Comparison of ENCODE assay signal across 1 cellular context in the genomic region with DNA sequence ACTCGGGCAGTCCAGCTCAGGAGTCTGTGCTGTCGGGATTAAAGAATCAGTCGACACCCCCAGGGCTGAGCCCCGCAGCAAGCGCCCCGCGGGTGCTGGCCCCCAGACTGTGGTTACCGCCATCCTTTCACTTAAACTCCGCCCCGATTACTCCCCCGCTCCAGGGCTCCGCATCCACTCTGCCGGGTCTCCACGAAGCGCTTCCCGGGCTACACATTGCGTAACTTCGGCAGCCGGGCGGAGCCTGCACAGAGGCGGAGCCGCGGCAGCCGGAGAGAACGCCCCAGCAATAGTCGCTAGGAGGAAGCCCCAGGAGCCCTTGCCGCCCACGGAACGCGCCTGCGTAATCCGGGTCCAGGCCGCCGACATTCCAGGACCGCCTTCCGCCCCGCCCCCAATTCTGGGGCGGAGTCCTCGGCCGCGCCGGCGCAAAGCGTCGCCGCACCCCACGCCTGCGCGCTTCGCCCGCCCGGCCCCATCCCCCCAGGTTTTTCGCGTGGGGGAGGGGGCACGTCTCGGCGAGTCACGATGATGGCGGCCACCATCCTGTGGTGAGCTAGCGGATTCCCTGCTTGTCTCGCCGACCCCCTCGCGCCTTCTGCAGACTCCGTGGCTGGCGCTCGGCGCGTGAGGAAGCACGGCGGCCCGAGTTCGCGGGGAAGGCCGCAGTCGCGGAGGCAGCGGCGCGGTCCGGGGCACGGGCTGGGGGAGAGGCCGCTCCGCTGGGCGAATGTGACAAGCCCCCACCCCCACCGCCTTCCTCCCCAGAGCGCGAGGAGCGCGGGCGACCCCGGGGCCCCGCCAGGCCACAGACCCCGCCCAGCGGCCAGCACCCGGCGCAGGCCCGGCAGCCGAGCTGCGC.
TF ChIP-seq lines count a peak whose summit lies in the region.

RAD23B (plus strand) TSS at position 521 of the 862 bp plus-strand sequence. CDS start 351 bp downstream, outside the sequence.

TF ChIP-seq in HEK293, 187 proteins besides CTCF, POLR2A, EP300 and RAD21 (continued from another document and continues in another):
- TF ChIP-seq, protein P1, sequence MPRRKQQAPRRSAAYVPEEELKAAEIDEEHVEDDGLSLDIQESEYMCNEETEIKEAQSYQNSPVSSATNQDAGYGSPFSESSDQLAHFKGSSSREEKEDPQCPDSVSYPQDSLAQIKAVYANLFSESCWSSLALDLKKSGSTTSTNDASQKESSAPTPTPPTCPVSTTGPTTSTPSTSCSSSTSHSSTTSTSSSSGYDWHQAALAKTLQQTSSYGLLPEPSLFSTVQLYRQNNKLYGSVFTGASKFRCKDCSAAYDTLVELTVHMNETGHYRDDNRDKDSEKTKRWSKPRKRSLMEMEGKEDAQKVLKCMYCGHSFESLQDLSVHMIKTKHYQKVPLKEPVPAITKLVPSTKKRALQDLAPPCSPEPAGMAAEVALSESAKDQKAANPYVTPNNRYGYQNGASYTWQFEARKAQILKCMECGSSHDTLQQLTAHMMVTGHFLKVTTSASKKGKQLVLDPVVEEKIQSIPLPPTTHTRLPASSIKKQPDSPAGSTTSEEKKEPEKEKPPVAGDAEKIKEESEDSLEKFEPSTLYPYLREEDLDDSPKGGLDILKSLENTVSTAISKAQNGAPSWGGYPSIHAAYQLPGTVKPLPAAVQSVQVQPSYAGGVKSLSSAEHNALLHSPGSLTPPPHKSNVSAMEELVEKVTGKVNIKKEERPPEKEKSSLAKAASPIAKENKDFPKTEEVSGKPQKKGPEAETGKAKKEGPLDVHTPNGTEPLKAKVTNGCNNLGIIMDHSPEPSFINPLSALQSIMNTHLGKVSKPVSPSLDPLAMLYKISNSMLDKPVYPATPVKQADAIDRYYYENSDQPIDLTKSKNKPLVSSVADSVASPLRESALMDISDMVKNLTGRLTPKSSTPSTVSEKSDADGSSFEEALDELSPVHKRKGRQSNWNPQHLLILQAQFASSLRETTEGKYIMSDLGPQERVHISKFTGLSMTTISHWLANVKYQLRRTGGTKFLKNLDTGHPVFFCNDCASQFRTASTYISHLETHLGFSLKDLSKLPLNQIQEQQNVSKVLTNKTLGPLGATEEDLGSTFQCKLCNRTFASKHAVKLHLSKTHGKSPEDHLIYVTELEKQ (tag by site-specific recombination; IDR thresholded peaks at IDR 0.05; ENCODE audit: borderline replicate concordance): no peak
- TF ChIP-seq ZNF571 (tag by site-specific recombination; IDR thresholded peaks at IDR 0.05) (no peak), ZNF423 (tag by site-specific recombination; IDR thresholded peaks at IDR 0.05) (no peak), ZNF324 (tag by site-specific recombination; IDR thresholded peaks at IDR 0.05) (no peak), GLIS2 (tag by site-specific recombination; IDR thresholded peaks at IDR 0.05) (peak; percentile 72; the same call in 1 of the 2 replicates), ZNF501 (tag by site-specific recombination; IDR thresholded peaks at IDR 0.05) (no peak), ZNF707 (tag by site-specific recombination; IDR thresholded peaks at IDR 0.05) (no peak), ZBTB7A (tag by site-specific recombination; IDR thresholded peaks at IDR 0.05; ENCODE audit: low read depth) (no peak), PRDM4 (tag by site-specific recombination; IDR thresholded peaks at IDR 0.05) (peak; percentile 19; the same call in 1 of the 2 replicates), ZNF514 (tag by site-specific recombination; IDR thresholded peaks at IDR 0.05) (no peak), WT1 (tag by site-specific recombination; IDR thresholded peaks at IDR 0.05) (0 out of 2 replicates have a peak, but pooled peaks have one; percentile 10), ZFHX2 (tag by site-specific recombination; conservative IDR thresholded peaks at IDR 0.05) (peak; percentile 65), ZNF2 (tag by site-specific recombination; IDR thresholded peaks at IDR 0.05) (no peak), ZNF692 (tag by site-specific recombination; IDR thresholded peaks at IDR 0.05) (peak; percentile 34), SETDB1 (IDR thresholded peaks at IDR 0.05; ENCODE audit: insufficient read length, low read length) (no peak), ZNF621 (tag by site-specific recombination; IDR thresholded peaks at IDR 0.05) (no peak), ZNF529 (tag by site-specific recombination; IDR thresholded peaks at IDR 0.05; ENCODE audit: insufficient replicate concordance) (no peak), ZNF843 (tag by site-specific recombination; IDR thresholded peaks at IDR 0.05) (no peak), ZNF580 (tag by site-specific recombination; IDR thresholded peaks at IDR 0.05) (no peak), SP3 (tag by site-specific recombination; IDR thresholded peaks at IDR 0.05) (peak; percentile 90), HOXC10 (CRISPR knock-in tag; IDR thresholded peaks at IDR 0.05) (no peak), ZNF214 (tag by site-specific recombination; IDR thresholded peaks at IDR 0.05; ENCODE audit: borderline replicate concordance) (no peak), HOXD13 (CRISPR knock-in tag; IDR thresholded peaks at IDR 0.05; ENCODE audit: borderline replicate concordance) (no peak), ZNF658 (tag by site-specific recombination; IDR thresholded peaks at IDR 0.05) (no peak), MZF1 (tag by site-specific recombination; IDR thresholded peaks at IDR 0.05; ENCODE audit: borderline replicate concordance) (no peak), ZNF654 (tag by site-specific recombination; IDR thresholded peaks at IDR 0.05; ENCODE audit: low read depth) (no peak), GFI1B (tag by site-specific recombination; IDR thresholded peaks at IDR 0.05) (no peak), GLI4 (tag by site-specific recombination; IDR thresholded peaks at IDR 0.05) (no peak), ZNF561 (tag by site-specific recombination; IDR thresholded peaks at IDR 0.05; ENCODE audit: borderline replicate concordance) (no peak; the same call in 1 of the 2 replicates), ZNF776 (tag by site-specific recombination; IDR thresholded peaks at IDR 0.05; ENCODE audit: borderline replicate concordance) (no peak), ZNF121 (tag by site-specific recombination; IDR thresholded peaks at IDR 0.05) (no peak), ZNF19 (tag by site-specific recombination; IDR thresholded peaks at IDR 0.05; ENCODE audit: low read depth) (no peak)
- TF ChIP-seq, protein P2, sequence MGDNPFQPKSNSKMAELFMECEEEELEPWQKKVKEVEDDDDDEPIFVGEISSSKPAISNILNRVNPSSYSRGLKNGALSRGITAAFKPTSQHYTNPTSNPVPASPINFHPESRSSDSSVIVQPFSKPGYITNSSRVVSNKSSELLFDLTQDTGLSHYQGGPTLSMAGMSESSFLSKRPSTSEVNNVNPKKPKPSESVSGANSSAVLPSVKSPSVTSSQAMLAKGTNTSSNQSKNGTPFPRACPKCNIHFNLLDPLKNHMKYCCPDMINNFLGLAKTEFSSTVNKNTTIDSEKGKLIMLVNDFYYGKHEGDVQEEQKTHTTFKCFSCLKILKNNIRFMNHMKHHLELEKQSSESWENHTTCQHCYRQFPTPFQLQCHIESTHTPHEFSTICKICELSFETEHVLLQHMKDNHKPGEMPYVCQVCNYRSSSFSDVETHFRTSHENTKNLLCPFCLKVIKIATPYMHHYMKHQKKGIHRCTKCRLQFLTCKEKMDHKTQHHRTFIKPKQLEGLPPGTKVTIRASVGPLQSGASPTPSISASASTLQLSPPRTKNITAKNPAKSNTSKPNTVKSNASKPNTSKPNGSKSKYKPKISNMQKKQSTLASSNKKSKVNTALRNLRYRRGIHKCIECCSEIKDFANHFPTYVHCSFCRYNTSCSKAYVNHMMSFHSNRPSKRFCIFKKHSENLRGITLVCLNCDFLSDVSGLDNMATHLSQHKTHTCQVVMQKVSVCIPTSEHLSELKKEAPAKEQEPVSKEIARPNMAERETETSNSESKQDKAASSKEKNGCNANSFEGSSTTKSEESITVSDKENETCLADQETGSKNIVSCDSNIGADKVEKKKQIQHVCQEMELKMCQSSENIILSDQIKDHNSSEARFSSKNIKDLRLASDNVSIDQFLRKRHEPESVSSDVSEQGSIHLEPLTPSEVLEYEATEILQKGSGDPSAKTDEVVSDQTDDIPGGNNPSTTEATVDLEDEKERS (tag by site-specific recombination; IDR thresholded peaks at IDR 0.05): no peak
- TF ChIP-seq, protein P3, sequence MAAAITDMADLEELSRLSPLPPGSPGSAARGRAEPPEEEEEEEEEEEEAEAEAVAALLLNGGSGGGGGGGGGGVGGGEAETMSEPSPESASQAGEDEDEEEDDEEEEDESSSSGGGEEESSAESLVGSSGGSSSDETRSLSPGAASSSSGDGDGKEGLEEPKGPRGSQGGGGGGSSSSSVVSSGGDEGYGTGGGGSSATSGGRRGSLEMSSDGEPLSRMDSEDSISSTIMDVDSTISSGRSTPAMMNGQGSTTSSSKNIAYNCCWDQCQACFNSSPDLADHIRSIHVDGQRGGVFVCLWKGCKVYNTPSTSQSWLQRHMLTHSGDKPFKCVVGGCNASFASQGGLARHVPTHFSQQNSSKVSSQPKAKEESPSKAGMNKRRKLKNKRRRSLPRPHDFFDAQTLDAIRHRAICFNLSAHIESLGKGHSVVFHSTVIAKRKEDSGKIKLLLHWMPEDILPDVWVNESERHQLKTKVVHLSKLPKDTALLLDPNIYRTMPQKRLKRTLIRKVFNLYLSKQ (tag by site-specific recombination; IDR thresholded peaks at IDR 0.05; ENCODE audit: borderline replicate concordance): no peak
- TF ChIP-seq, protein P4, sequence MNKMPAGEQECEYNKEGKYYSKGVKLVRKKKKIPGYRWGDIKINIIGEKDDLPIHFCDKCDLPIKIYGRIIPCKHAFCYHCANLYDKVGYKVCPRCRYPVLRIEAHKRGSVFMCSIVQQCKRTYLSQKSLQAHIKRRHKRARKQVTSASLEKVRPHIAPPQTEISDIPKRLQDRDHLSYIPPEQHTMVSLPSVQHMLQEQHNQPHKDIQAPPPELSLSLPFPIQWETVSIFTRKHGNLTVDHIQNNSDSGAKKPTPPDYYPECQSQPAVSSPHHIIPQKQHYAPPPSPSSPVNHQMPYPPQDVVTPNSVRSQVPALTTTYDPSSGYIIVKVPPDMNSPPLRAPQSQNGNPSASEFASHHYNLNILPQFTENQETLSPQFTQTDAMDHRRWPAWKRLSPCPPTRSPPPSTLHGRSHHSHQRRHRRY (tag by site-specific recombination; IDR thresholded peaks at IDR 0.05): no peak
- TF ChIP-seq, protein P5, sequence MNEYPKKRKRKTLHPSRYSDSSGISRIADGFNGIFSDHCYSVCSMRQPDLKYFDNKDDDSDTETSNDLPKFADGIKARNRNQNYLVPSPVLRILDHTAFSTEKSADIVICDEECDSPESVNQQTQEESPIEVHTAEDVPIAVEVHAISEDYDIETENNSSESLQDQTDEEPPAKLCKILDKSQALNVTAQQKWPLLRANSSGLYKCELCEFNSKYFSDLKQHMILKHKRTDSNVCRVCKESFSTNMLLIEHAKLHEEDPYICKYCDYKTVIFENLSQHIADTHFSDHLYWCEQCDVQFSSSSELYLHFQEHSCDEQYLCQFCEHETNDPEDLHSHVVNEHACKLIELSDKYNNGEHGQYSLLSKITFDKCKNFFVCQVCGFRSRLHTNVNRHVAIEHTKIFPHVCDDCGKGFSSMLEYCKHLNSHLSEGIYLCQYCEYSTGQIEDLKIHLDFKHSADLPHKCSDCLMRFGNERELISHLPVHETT (tag by site-specific recombination; IDR thresholded peaks at IDR 0.05): no peak
- TF ChIP-seq, protein P6, sequence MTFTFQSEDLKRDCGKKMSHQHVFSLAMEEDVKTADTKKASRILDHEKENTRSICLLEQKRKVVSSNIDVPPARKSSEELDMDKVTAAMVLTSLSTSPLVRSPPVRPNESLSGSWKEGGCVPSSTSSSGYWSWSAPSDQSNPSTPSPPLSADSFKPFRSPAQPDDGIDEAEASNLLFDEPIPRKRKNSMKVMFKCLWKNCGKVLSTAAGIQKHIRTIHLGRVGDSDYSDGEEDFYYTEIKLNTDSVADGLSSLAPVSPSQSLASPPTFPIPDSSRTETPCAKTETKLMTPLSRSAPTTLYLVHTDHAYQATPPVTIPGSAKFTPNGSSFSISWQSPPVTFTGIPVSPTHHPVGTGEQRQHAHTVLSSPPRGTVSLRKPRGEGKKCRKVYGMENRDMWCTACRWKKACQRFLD (tag by site-specific recombination; IDR thresholded peaks at IDR 0.05): no peak
- TF ChIP-seq, protein P7, sequence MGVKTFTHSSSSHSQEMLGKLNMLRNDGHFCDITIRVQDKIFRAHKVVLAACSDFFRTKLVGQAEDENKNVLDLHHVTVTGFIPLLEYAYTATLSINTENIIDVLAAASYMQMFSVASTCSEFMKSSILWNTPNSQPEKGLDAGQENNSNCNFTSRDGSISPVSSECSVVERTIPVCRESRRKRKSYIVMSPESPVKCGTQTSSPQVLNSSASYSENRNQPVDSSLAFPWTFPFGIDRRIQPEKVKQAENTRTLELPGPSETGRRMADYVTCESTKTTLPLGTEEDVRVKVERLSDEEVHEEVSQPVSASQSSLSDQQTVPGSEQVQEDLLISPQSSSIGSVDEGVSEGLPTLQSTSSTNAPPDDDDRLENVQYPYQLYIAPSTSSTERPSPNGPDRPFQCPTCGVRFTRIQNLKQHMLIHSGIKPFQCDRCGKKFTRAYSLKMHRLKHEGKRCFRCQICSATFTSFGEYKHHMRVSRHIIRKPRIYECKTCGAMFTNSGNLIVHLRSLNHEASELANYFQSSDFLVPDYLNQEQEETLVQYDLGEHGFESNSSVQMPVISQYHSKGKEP (tag by site-specific recombination; IDR thresholded peaks at IDR 0.05): no peak
